ENCODE assay signal across 18 cellular contexts in the genomic region with DNA sequence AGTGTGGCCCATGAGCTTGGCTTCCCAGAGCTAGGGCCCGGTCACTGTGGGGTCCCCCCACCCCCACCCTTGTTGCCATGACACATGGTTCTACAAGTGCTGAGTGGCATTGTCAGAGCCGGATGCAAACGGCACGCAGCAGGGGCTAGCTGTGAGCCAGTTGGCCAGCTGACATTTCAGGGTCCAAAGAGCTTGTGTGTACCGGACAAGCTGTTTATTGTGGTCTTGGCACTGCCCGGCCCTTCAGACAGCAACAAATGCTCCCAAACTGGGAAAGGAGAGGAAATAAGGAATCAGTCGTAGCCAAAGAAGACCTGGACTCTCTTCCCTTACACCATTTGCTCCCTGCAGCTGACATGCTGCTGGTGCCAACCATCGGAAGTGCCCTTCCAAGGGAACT. TPM values are rescaled to one million over a fixed set of nuclear protein-coding genes. Genes with fewer than 3 reads are reported as not detected.
DNase-seq lines count a peak whose midpoint lies in the region; ATAC-seq and TF ChIP-seq lines count a peak whose summit lies in the region.
"Had no signal": no experiment of that assay in that cellular context is flagged by ENCODE, and none has a peak within 500 bp of the region (broad histone marks: within the 10 kb centered on the region; RNA-seq: fewer than 3 reads in every experiment).

No MANE protein-coding gene starts in this region.

- no peaks in the 10 kb centered on the region for H3K27me3 ChIP-seq in right cardiac atrium (ENCODE audit: control insufficient read depth, insufficient read depth)
- no peaks in the 10 kb centered on the region for H3K27me3 ChIP-seq in right lobe of liver
- H3K27me3 ChIP-seq in psoas muscle (ENCODE audit: insufficient read depth in 3 of 3, low read length in 2 of 3), result peaks cover 0 to 11% (median 0%) of the 10 kb centered on the region in 3 donors
- no peaks in the 10 kb centered on the region for H3K27me3 ChIP-seq in vagina

- H3K36me3 Mint-ChIP-seq in T-helper 2 cell treated with Interferon-gamma antibody and Interleukin-4, amounts not matched to agents 5 μg/mL and 100 μg/mL, for 36 hours (ENCODE audit: low read depth), result no peaks in the 10 kb centered on the region
- H3K36me3 Mint-ChIP-seq: CD8-positive, alpha-beta T cell had no signal

- no peak overlapping the region for H3K4me3 ChIP-seq in right cardiac atrium (ENCODE audit: low read length)
- no peak overlapping the region for H3K4me3 ChIP-seq in right lobe of liver
- no peak overlapping the region for H3K4me3 ChIP-seq in psoas muscle
- no peak overlapping the region for H3K4me3 ChIP-seq in vagina
- H3K4me3 ChIP-seq: PC-9 had no signal

- H3K36me3 ChIP-seq in right lobe of liver, result no peaks in the 10 kb centered on the region
- no peaks in the 10 kb centered on the region for H3K36me3 ChIP-seq in psoas muscle (ENCODE audit: insufficient read depth in 1 of 2, low read depth in 1 of 2)
- no peaks in the 10 kb centered on the region for H3K36me3 ChIP-seq in vagina

- H3K9me3 ChIP-seq in right cardiac atrium (ENCODE audit: control insufficient read depth, low read length) (no peaks in the 10 kb centered on the region), right lobe of liver (no peaks in the 10 kb centered on the region), psoas muscle (no peaks in the 10 kb centered on the region), vagina (no peaks in the 10 kb centered on the region)

- no peak overlapping the region for H3K27ac Mint-ChIP-seq in T-helper 2 cell treated with Interferon-gamma antibody and Interleukin-4, amounts not matched to agents 5 μg/mL and 100 μg/mL, for 36 hours
- H3K27ac Mint-ChIP-seq: activated CD8-positive, alpha-beta T cell treated with anti-CD3 and anti-CD28 coated beads for 36 hours; activated T-helper 1 cell treated with anti-CD3 and anti-CD28 coated beads, Interleukin-12 subunit alpha, Interleukin-12 subunit beta, Interleukin-2, Interleukin-4 antibody, amounts not matched to agents 30 ng/mL and 10 ng/mL and 1 ng/mL, durations not matched to agents 14 hours and 24 hours and 36 hours had no signal

- H3K4me1 Mint-ChIP-seq in T-helper 2 cell treated with Interferon-gamma antibody and Interleukin-4, amounts not matched to agents 5 μg/mL and 100 μg/mL, for 36 hours (ENCODE audit: low read depth), result peaks cover 15% of the 10 kb centered on the region

- POLR2A ChIA-PET in GM10248 (lab: Yijun Ruan, JAX), result no interaction called here

- no peak for ATAC-seq in right cardiac atrium
- no peak for ATAC-seq in Right ventricle myocardium inferior
- peak in 3 of 4 donors; percentile 26 to 59 (median 48) for ATAC-seq in right lobe of liver
- no peak for ATAC-seq in psoas muscle
- no peak for ATAC-seq in HG02981 (IDR thresholded peaks at IDR 0.05; ENCODE audit: unreplicated experiment)
- ATAC-seq: activated CD8-positive, alpha-beta T cell treated with anti-CD3 and anti-CD28 coated beads for 36 hours; CD8-positive, alpha-beta T cell had no signal

- CTCF ChIA-PET in GM10248 (lab: Yijun Ruan, JAX), result interaction anchor here (1.4 to 1.5 kb wide), 3 partner anchors 14 to 79 kb away, joined by 3 to 4 read pairs (median 4); no protein-coding TSS in a partner anchor

- no peaks in the 10 kb centered on the region for H3K9me3 Mint-ChIP-seq in T-helper 2 cell treated with Interferon-gamma antibody and Interleukin-4, amounts not matched to agents 5 μg/mL and 100 μg/mL, for 36 hours
- H3K9me3 Mint-ChIP-seq: activated CD8-positive, alpha-beta T cell treated with anti-CD3 and anti-CD28 coated beads for 36 hours; activated T-helper 1 cell treated with anti-CD3 and anti-CD28 coated beads, Interleukin-12 subunit alpha, Interleukin-12 subunit beta, Interleukin-2, Interleukin-4 antibody, amounts not matched to agents 30 ng/mL and 10 ng/mL and 1 ng/mL, durations not matched to agents 14 hours and 24 hours and 36 hours; CD8-positive, alpha-beta T cell had no signal

- peaks cover 46% of the 10 kb centered on the region for H3K4me1 ChIP-seq in right cardiac atrium (ENCODE audit: control insufficient read depth, insufficient read depth, low read length)
- peaks cover 0 to 42% (median 19%) of the 10 kb centered on the region in 4 donors for H3K4me1 ChIP-seq in right lobe of liver
- peaks cover 55% of the 10 kb centered on the region for H3K4me1 ChIP-seq in psoas muscle
- H3K4me1 ChIP-seq in vagina, result peaks cover 41% of the 10 kb centered on the region

- DNase-seq in right cardiac atrium (no peak), Right ventricle myocardium inferior (ENCODE audit: missing footprints) (no peak), right lobe of liver (peak in 2 of 3 donors; percentile 71 to 79), psoas muscle (no peak), vagina (ENCODE audit: extremely low spot score in 2 of 2) (no peak), GM10248 (ENCODE audit: extremely low spot score) (no peak)
- DNase-seq in T-helper 2 cell treated with Interferon-gamma antibody and Interleukin-4, amounts not matched to agents 5 μg/mL and 100 μg/mL, for 36 hours (ENCODE audit: low spot score), result no peak
- DNase-seq: activated CD8-positive, alpha-beta T cell treated with anti-CD3 and anti-CD28 coated beads for 36 hours; CD8-positive, alpha-beta T cell; EL; NCI-H1930; NCI-H526 treated with DMSO at 0.1 percent for 48 hours; PC-9; stimulated activated CD4-positive, alpha-beta T cell treated with anti-CD3 and anti-CD28 coated beads, Interleukin-1b, Interleukin-23, amount 100 ng/mL, for 48 hours had no signal

- TF ChIP-seq CTCF in right lobe of liver (IDR thresholded peaks at IDR 0.05) (no peak), psoas muscle (IDR thresholded peaks at IDR 0.05) (no peak), vagina (IDR thresholded peaks at IDR 0.05) (no peak), GM10248 (IDR thresholded peaks at IDR 0.05; ENCODE audit: control extremely low read depth, extremely low read depth, low read depth, missing control alignments) (no peak)

- peaks cover 2% of the 10 kb centered on the region for H3K27me3 Mint-ChIP-seq in T-helper 2 cell treated with Interferon-gamma antibody and Interleukin-4, amounts not matched to agents 5 μg/mL and 100 μg/mL, for 36 hours (ENCODE audit: low read depth)
- H3K27me3 Mint-ChIP-seq: activated CD8-positive, alpha-beta T cell treated with anti-CD3 and anti-CD28 coated beads for 36 hours had no signal

- 47% methylated on average over 8 of the region's 8 CpGs for WGBS in right cardiac atrium
- 27% methylated on average over 3 of the region's 8 CpGs for WGBS in right lobe of liver (ENCODE audit: insufficient coverage, low coverage, low lambda C conversion rate, missing lambda C conversion rate)
- WGBS in psoas muscle, 3 donors, result 19 to 35% (median 34%) methylated on average over 7 to 8 of the region's 8 CpGs

- TF ChIP-seq POLR2A in right lobe of liver (IDR thresholded peaks at IDR 0.05) (no peak), vagina (IDR thresholded peaks at IDR 0.05) (no peak)

- H3K4me3 Mint-ChIP-seq in T-helper 2 cell treated with Interferon-gamma antibody and Interleukin-4, amounts not matched to agents 5 μg/mL and 100 μg/mL, for 36 hours, result no peak overlapping the region
- H3K4me3 Mint-ChIP-seq: activated CD8-positive, alpha-beta T cell treated with anti-CD3 and anti-CD28 coated beads for 36 hours; activated T-helper 1 cell treated with anti-CD3 and anti-CD28 coated beads, Interleukin-12 subunit alpha, Interleukin-12 subunit beta, Interleukin-2, Interleukin-4 antibody, amounts not matched to agents 30 ng/mL and 10 ng/mL and 1 ng/mL, durations not matched to agents 14 hours and 24 hours and 36 hours; CD8-positive, alpha-beta T cell had no signal

- intact Hi-C loops in right cardiac atrium (cut with DNase I) (no loop called here), Right ventricle myocardium inferior (cut with DNase I) (no loop called here), right lobe of liver (cut with DNase I) (no loop called here), psoas muscle (cut with DNase I) (no loop called here), vagina (cut with DNase I) (no loop called here)

- H3K27ac ChIP-seq in right cardiac atrium (ENCODE audit: low read length) (peak overlapping the region; percentile 53), right lobe of liver (peak overlapping the region in 2 of 3 donors; percentile 87 to 88), psoas muscle (peak overlapping the region; percentile 55), vagina (peak overlapping the region; percentile 31)
- H3K27ac ChIP-seq: PC-9 had no signal

RNA-seq across cellular contexts. Expression of a gene that starts 36.8 kb away (rescaled TPM):
- total RNA-seq in right cardiac atrium, result 100 to 1,000 TPM in 1 of 4 donors, 10 to 100 TPM in 3; 52.6 to 129 (median 71.0) TPM
- polyA plus RNA-seq in right cardiac atrium, result 104 TPM
- 72.0 TPM for total RNA-seq in Right ventricle myocardium inferior
- 100 to 1,000 TPM in 2 of 6 experiments, 10 to 100 TPM in 3, 1 to 10 TPM in 1; 7.4 to 118 (median 60.3) TPM for total RNA-seq in right lobe of liver
- total RNA-seq in psoas muscle, result 100 to 1,000 TPM in 3 of 4 donors, 10 to 100 TPM in 1; 23.7 to 310 (median 184) TPM
- polyA plus RNA-seq in psoas muscle, result 1,000 to 10,000 TPM in 1 of 3 donors, 100 to 1,000 TPM in 2; 467 to 1,236 (median 802) TPM
- 780 TPM for total RNA-seq in vagina

RNA-seq across cellular contexts. Expression of a gene that starts 38.8 kb away (rescaled TPM):
- total RNA-seq in right cardiac atrium (not detected), Right ventricle myocardium inferior (not detected), right lobe of liver (not detected), psoas muscle (not detected), vagina (not detected)
- polyA plus RNA-seq in right cardiac atrium (not detected), psoas muscle (under 1 TPM in 2 of 3 donors, not detected in 1; 0.03 to 0.40 TPM)
- total RNA-seq: A673; activated CD8-positive, alpha-beta T cell treated with anti-CD3 and anti-CD28 coated beads for 36 hours; activated T-helper 1 cell treated with anti-CD3 and anti-CD28 coated beads, Interleukin-12 subunit alpha, Interleukin-12 subunit beta, Interleukin-2, Interleukin-4 antibody, amounts not matched to agents 30 ng/mL and 10 ng/mL and 1 ng/mL, durations not matched to agents 14 hours and 24 hours and 36 hours; CD8-positive, alpha-beta T cell; PC-9 had no signal
- polyA plus RNA-seq: keratinocyte had no signal

Comparison
In these comparisons a context has a peak if more than half of its experiments do, and no peak if none do; other contexts are left out.
1. ATAC-seq: peak in right lobe of liver (3 of 4); none in right cardiac atrium (0 of 2), Right ventricle myocardium inferior (single experiment), psoas muscle (0 of 4) and HG02981 (single experiment).
2. DNase-seq: peak in right lobe of liver (2 of 3); none in right cardiac atrium (0 of 3), Right ventricle myocardium inferior (single experiment), psoas muscle (0 of 2), vagina (0 of 2), T-helper 2 cell treated with Interferon-gamma antibody and Interleukin-4, amounts not matched to agents 5 μg/mL and 100 μg/mL, for 36 hours (single experiment) and GM10248 (single experiment).
3. H3K27ac ChIP-seq: peak in every context shown above with its lines; median percentile 88 in right lobe of liver; 55 in psoas muscle; 53 in right cardiac atrium; 31 in vagina.